24 cellular contexts compared by ENCODE assay signal in the genomic region with DNA sequence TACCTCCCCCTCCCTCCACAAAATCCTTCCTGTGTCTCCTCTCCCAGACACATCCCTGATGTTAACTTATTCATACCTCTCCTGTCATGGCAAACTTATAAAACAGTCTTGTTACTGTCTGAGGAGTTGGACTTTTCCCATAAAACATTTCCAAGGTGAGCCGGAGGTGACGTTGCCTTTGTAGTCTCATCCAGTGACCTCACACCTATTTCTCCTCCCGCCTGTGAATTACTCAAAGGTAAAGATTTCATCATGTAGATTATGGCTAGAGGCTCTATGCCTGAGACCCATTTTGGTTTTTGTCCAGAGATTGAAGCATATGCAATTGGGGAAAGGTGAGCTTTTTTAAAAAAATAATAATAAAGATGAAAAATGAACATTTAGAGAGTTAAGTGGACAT.
"Had no signal": no experiment of that assay in that cellular context is flagged by ENCODE, and none has a peak within 500 bp of the region (broad histone marks: within the 10 kb centered on the region; RNA-seq: fewer than 3 reads in every experiment).

No MANE protein-coding gene starts in this region.

- H3K27ac ChIP-seq: hepatocyte, left ventricle myocardium inferior, parathyroid adenoma, thyroid gland had no signal

- H3K79me2 ChIP-seq: hepatocyte, parathyroid adenoma had no signal

- H3K9me3 Mint-ChIP-seq: activated B cell treated with CpG ODN at 0.5 μM for 24 hours; activated CD4-positive, alpha-beta memory T cell treated with anti-CD3 and anti-CD28 coated beads for 36 hours; activated naive CD4-positive, alpha-beta T cell treated with anti-CD3 and anti-CD28 coated beads for 36 hours; activated naive CD8-positive, alpha-beta T cell treated with anti-CD3 and anti-CD28 coated beads, Interleukin-2, amount 10 ng/mL, durations not matched to agents 7 days and 5 days; activated T-cell treated with anti-CD3 and anti-CD28 coated beads, Interleukin-2, amount 50 U/mL, for 72 hours; nephron; stimulated activated naive CD8-positive, alpha-beta T cell treated with anti-CD3 and anti-CD28 coated beads, Interleukin-15, Interleukin-2, amounts not matched to agents 100 ng/mL and 50 ng/mL, for 24 hours had no signal

- H2AFZ ChIP-seq: hepatocyte, parathyroid adenoma had no signal

- DNase-seq: activated B cell treated with CpG ODN at 0.5 μM for 24 hours; activated CD4-positive, alpha-beta memory T cell treated with anti-CD3 and anti-CD28 coated beads for 36 hours; activated CD4-positive, alpha-beta T cell treated with anti-CD3 and anti-CD28 coated beads for 4 hours; activated effector memory CD4-positive, alpha-beta T cell treated with Interleukin-2 at 50 U/mL for 16 hours; activated naive CD4-positive, alpha-beta T cell treated with anti-CD3 and anti-CD28 coated beads for 36 hours; activated naive CD8-positive, alpha-beta T cell treated with anti-CD3 and anti-CD28 coated beads, Interleukin-2, amount 10 ng/mL, durations not matched to agents 7 days and 5 days; activated T-cell treated with anti-CD3 and anti-CD28 coated beads, Interleukin-2, amount 50 U/mL, for 72 hours; amniotic stem cell; cerebellar nuclear complex; cortex of kidney; erythroblast; foreskin melanocyte; immature natural killer cell; kidney glomerular epithelial cell; left ventricle myocardium inferior; right cardiac atrium; stimulated activated CD4-positive, alpha-beta T cell treated with anti-CD3 and anti-CD28 coated beads, Interleukin-1b, Interleukin-23, amount 100 ng/mL, for 48 hours; substantia nigra; T-helper 17 cell; thyroid gland had no signal

- H3K27ac Mint-ChIP-seq: activated B cell treated with CpG ODN at 0.5 μM for 24 hours; activated CD4-positive, alpha-beta memory T cell treated with anti-CD3 and anti-CD28 coated beads for 36 hours; activated naive CD4-positive, alpha-beta T cell treated with anti-CD3 and anti-CD28 coated beads for 36 hours; activated naive CD8-positive, alpha-beta T cell treated with anti-CD3 and anti-CD28 coated beads, Interleukin-2, amount 10 ng/mL, durations not matched to agents 7 days and 5 days; activated T-cell treated with anti-CD3 and anti-CD28 coated beads, Interleukin-2, amount 50 U/mL, for 72 hours; immature natural killer cell; nephron; stimulated activated naive CD8-positive, alpha-beta T cell treated with anti-CD3 and anti-CD28 coated beads, Interleukin-15, Interleukin-2, amounts not matched to agents 100 ng/mL and 50 ng/mL, for 24 hours; T-helper 17 cell had no signal

- H3K9ac ChIP-seq: parathyroid adenoma had no signal

- ATAC-seq: activated T-cell treated with anti-CD3 and anti-CD28 coated beads, Interleukin-2, amount 50 U/mL, for 72 hours; right cardiac atrium; T-helper 17 cell had no signal

- H3K4me3 ChIP-seq: hepatocyte, left ventricle myocardium inferior, thyroid gland had no signal

- H3K4me1 ChIP-seq: parathyroid adenoma had no signal

- H3K9me3 ChIP-seq: left ventricle myocardium inferior, thyroid gland had no signal

- H3K36me3 Mint-ChIP-seq: activated CD4-positive, alpha-beta memory T cell treated with anti-CD3 and anti-CD28 coated beads for 36 hours; activated naive CD8-positive, alpha-beta T cell treated with anti-CD3 and anti-CD28 coated beads, Interleukin-2, amount 10 ng/mL, durations not matched to agents 7 days and 5 days; immature natural killer cell had no signal

- H3K27me3 ChIP-seq: hepatocyte, thyroid gland had no signal

- H3K4me3 Mint-ChIP-seq: activated B cell treated with CpG ODN at 0.5 μM for 24 hours; activated CD4-positive, alpha-beta memory T cell treated with anti-CD3 and anti-CD28 coated beads for 36 hours; activated naive CD4-positive, alpha-beta T cell treated with anti-CD3 and anti-CD28 coated beads for 36 hours; activated naive CD8-positive, alpha-beta T cell treated with anti-CD3 and anti-CD28 coated beads, Interleukin-2, amount 10 ng/mL, durations not matched to agents 7 days and 5 days; activated T-cell treated with anti-CD3 and anti-CD28 coated beads, Interleukin-2, amount 50 U/mL, for 72 hours; immature natural killer cell; nephron; stimulated activated naive CD8-positive, alpha-beta T cell treated with anti-CD3 and anti-CD28 coated beads, Interleukin-15, Interleukin-2, amounts not matched to agents 100 ng/mL and 50 ng/mL, for 24 hours; T-helper 17 cell had no signal

- H3K4me2 ChIP-seq: hepatocyte had no signal

- H3K36me3 ChIP-seq: left ventricle myocardium inferior, thyroid gland had no signal
